ENCODE assay signal across 8 cellular contexts in genomic region chr2:179268277-179268935, GRCh38. TPM values are rescaled to one million over a fixed set of nuclear protein-coding genes. Genes with fewer than 3 reads are reported as not detected.
DNase-seq lines count a peak whose midpoint lies in the region; ATAC-seq lines count a peak whose summit lies in the region.

No MANE protein-coding gene starts in this region.

- ATAC-seq in HG03159 (IDR thresholded peaks at IDR 0.05; ENCODE audit: unreplicated experiment) = peak; percentile 34
- no peak for ATAC-seq in GM19455 (IDR thresholded peaks at IDR 0.05; ENCODE audit: unreplicated experiment)

- no peak overlapping the region for H3K27ac Mint-ChIP-seq in activated naive CD4-positive, alpha-beta T cell treated with anti-CD3 and anti-CD28 coated beads for 36 hours
- H3K27ac Mint-ChIP-seq in activated naive CD4-positive, alpha-beta T cell treated with anti-CD3 and anti-CD28 coated beads, Interleukin-2, amount 10 ng/mL, durations not matched to agents 7 days and 5 days = no peak overlapping the region

- H3K9me3 Mint-ChIP-seq in activated naive CD4-positive, alpha-beta T cell treated with anti-CD3 and anti-CD28 coated beads for 36 hours = no peaks in the 10 kb centered on the region
- H3K9me3 Mint-ChIP-seq in activated naive CD4-positive, alpha-beta T cell treated with anti-CD3 and anti-CD28 coated beads, Interleukin-2, amount 10 ng/mL, durations not matched to agents 7 days and 5 days = no peaks in the 10 kb centered on the region

- CTCF ChIA-PET in activated naive CD4-positive, alpha-beta T cell treated with anti-CD3 and anti-CD28 coated beads for 36 hours (lab: Charles Lee) = interaction anchor here (0.5 to 1.0 kb wide), 2 partner anchors 14 to 477 kb away, joined by 3 to 4 read pairs; no protein-coding TSS in a partner anchor
- CTCF ChIA-PET in activated naive CD4-positive, alpha-beta T cell treated with anti-CD3 and anti-CD28 coated beads, Interleukin-2, amount 10 ng/mL, durations not matched to agents 7 days and 5 days (lab: Charles Lee) = no interaction called here

- no peak overlapping the region for H3K4me3 Mint-ChIP-seq in activated naive CD4-positive, alpha-beta T cell treated with anti-CD3 and anti-CD28 coated beads for 36 hours
- H3K4me3 Mint-ChIP-seq in activated naive CD4-positive, alpha-beta T cell treated with anti-CD3 and anti-CD28 coated beads, Interleukin-2, amount 10 ng/mL, durations not matched to agents 7 days and 5 days = no peak overlapping the region

- DNase-seq in activated naive CD4-positive, alpha-beta T cell treated with anti-CD3 and anti-CD28 coated beads for 36 hours = peak; percentile 43
- no peak for DNase-seq in activated naive CD4-positive, alpha-beta T cell treated with anti-CD3 and anti-CD28 coated beads, Interleukin-2, amount 10 ng/mL, durations not matched to agents 7 days and 5 days
- DNase-seq in UCSD-AML1 (lab: John Stamatoyannopoulos, UW; ENCODE audit: unreplicated experiment) (peak; percentile 41), SW480 (ENCODE audit: low spot score) (no peak), NK-92 (lab: John Stamatoyannopoulos, UW; ENCODE audit: unreplicated experiment) (no peak)
- peak; percentile 2 to 22 for DNase-seq in stimulated activated CD4-positive, alpha-beta T cell treated with anti-CD3 and anti-CD28 coated beads, Interleukin-2, amount 100 ng/mL, for 24 hours

- intact Hi-C loops in activated naive CD4-positive, alpha-beta T cell treated with anti-CD3 and anti-CD28 coated beads for 36 hours (cut with micrococcal nuclease) = loop anchor here (1.0 to 10.0 kb wide), 4 partner anchors 18 to 754 kb away; partner anchors contain the start of gene CWC22

- no peaks in the 10 kb centered on the region for H3K36me3 Mint-ChIP-seq in activated naive CD4-positive, alpha-beta T cell treated with anti-CD3 and anti-CD28 coated beads for 36 hours (ENCODE audit: low read depth)
- no peaks in the 10 kb centered on the region for H3K36me3 Mint-ChIP-seq in activated naive CD4-positive, alpha-beta T cell treated with anti-CD3 and anti-CD28 coated beads, Interleukin-2, amount 10 ng/mL, durations not matched to agents 7 days and 5 days

- H3K4me1 Mint-ChIP-seq in activated naive CD4-positive, alpha-beta T cell treated with anti-CD3 and anti-CD28 coated beads for 36 hours (ENCODE audit: low read depth) = peaks cover 14% of the 10 kb centered on the region
- peaks cover 16% of the 10 kb centered on the region for H3K4me1 Mint-ChIP-seq in activated naive CD4-positive, alpha-beta T cell treated with anti-CD3 and anti-CD28 coated beads, Interleukin-2, amount 10 ng/mL, durations not matched to agents 7 days and 5 days

- peaks cover 22% of the 10 kb centered on the region for H3K27me3 Mint-ChIP-seq in activated naive CD4-positive, alpha-beta T cell treated with anti-CD3 and anti-CD28 coated beads for 36 hours (ENCODE audit: low read depth)
- peaks cover 33% of the 10 kb centered on the region for H3K27me3 Mint-ChIP-seq in activated naive CD4-positive, alpha-beta T cell treated with anti-CD3 and anti-CD28 coated beads, Interleukin-2, amount 10 ng/mL, durations not matched to agents 7 days and 5 days

RNA-seq across cellular contexts. Expression of gene SESTD1, which starts 3.8 kb away (rescaled TPM):
- 10 to 100 TPM; 11.3 to 12.4 TPM for total RNA-seq in activated naive CD4-positive, alpha-beta T cell treated with anti-CD3 and anti-CD28 coated beads for 36 hours

Comparison
In these comparisons a context has a peak if more than half of its experiments do, and no peak if none do; other contexts are left out.
1. DNase-seq: peak in activated naive CD4-positive, alpha-beta T cell treated with anti-CD3 and anti-CD28 coated beads for 36 hours (single experiment), UCSD-AML1 (single experiment) and stimulated activated CD4-positive, alpha-beta T cell treated with anti-CD3 and anti-CD28 coated beads, Interleukin-2, amount 100 ng/mL, for 24 hours (2 of 2); none in activated naive CD4-positive, alpha-beta T cell treated with anti-CD3 and anti-CD28 coated beads, Interleukin-2, amount 10 ng/mL, durations not matched to agents 7 days and 5 days (single experiment), SW480 (single experiment) and NK-92 (single experiment).